1 cellular context compared by ENCODE assay signal in the genomic region with DNA sequence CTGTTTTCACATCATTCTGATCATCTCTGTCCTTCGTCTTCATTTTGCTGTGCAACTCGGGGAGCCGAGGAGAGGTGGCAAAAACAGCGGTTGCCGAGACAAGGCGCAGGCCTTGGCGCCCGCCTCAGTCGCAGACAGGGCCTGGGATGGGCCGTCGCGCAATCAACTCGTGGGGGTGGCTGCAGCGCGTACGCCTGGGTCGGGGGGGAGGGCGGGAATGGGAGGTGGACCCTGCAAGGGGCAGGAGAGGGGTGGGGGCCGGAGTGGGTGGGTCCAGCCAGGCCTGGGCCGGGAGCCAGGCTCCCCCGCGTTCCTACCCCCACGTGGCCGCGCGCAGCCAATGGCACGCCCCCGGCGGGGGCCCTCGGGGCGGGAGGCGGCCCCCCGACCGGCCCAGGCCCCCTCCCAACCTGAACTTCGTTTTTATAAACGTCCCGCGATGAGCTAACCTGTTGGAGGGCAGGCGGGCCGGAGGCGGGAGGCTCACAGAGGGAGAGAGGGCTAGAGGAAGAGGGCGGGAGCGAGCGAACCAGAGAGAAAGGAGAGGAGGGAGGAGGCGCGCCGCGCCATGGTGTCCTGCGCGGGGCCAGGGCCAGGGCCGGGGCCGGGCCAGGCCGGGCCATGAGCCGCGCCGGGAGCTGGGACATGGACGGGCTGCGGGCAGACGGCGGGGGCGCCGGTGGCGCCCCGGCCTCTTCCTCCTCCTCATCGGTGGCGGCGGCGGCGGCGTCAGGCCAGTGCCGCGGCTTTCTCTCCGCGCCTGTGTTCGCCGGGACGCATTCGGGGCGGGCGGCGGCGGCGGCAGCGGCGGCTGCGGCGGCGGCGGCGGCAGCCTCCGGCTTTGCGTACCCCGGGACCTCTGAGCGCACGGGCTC.
TF ChIP-seq lines count a peak whose summit lies in the region.

TSS of gene HOXD13 (plus strand) at position 452 of the 875 bp plus-strand sequence. CDS start at position 622, 170 bp downstream.

TF ChIP-seq in H1, 55 proteins besides CTCF, POLR2A, EP300 and RAD21 (continued from another document):
- TF ChIP-seq CTBP2 (IDR thresholded peaks at IDR 0.05; ENCODE audit: borderline replicate concordance, insufficient read depth, insufficient read length, low read length) (peak; percentile 40), EZH2 (IDR thresholded peaks at IDR 0.05; ENCODE audit: low read depth, low read length, severe bottlenecking) (no peak), TEAD4 (IDR thresholded peaks at IDR 0.05; ENCODE audit: low read depth, low read length) (no peak), NANOG (IDR thresholded peaks at IDR 0.05; ENCODE audit: insufficient read depth, low read depth, low read length, poor library complexity, severe bottlenecking) (no peak), USF2 (IDR thresholded peaks at IDR 0.05; ENCODE audit: low read length) (peak; percentile 64; the same call in 1 of the 2 replicates), RBBP5 (IDR thresholded peaks at IDR 0.05; ENCODE audit: borderline replicate concordance, low read depth, low read length) (no peak), SIX5 (IDR thresholded peaks at IDR 0.05; ENCODE audit: low read depth, low read length) (no peak), CREB1 (IDR thresholded peaks at IDR 0.05) (peak; percentile 75), SIRT6 (IDR thresholded peaks at IDR 0.05; ENCODE audit: low read length) (no peak)
